Comparison of ENCODE assay signal across 26 cellular contexts in genomic region chr11:133841279-133842043, GRCh38. TPM values are rescaled to one million over a fixed set of nuclear protein-coding genes. Genes with fewer than 3 reads are reported as not detected.
"Had no signal": no experiment of that assay in that cellular context is flagged by ENCODE, and none has a peak within 500 bp of the region (broad histone marks: within the 10 kb centered on the region; RNA-seq: fewer than 3 reads in every experiment).

No MANE protein-coding gene starts in this region.

- H3K4me1 Mint-ChIP-seq: activated CD8-positive, alpha-beta memory T cell treated with anti-CD3 and anti-CD28 coated beads, Interleukin-2, amount 10 ng/mL, durations not matched to agents 7 days and 5 days; naive thymus-derived CD8-positive, alpha-beta T cell; T-cell had no signal

- H3K4me3 Mint-ChIP-seq: activated CD8-positive, alpha-beta memory T cell treated with anti-CD3 and anti-CD28 coated beads, Interleukin-2, amount 10 ng/mL, durations not matched to agents 7 days and 5 days; activated naive CD8-positive, alpha-beta T cell treated with anti-CD3 and anti-CD28 coated beads, Interleukin-2, amount 50 U/mL, for 24 hours; naive thymus-derived CD8-positive, alpha-beta T cell; T-cell had no signal

- H3K4me2 ChIP-seq: SK-N-SH, smooth muscle cell had no signal

- H3K36me3 ChIP-seq: gastroesophageal sphincter, heart right ventricle, left lung, stomach had no signal

- DNase-seq: activated CD4-positive, alpha-beta T cell treated with anti-CD3 and anti-CD28 coated beads, Interleukin-2, amount 50 U/mL, for 48 hours; activated CD4-positive, CD25-positive, alpha-beta regulatory T cell treated with anti-CD3 and anti-CD28 coated beads, Interleukin-2, amount 50 U/mL, for 72 hours; activated CD8-positive, alpha-beta memory T cell treated with anti-CD3 and anti-CD28 coated beads, Interleukin-2, amount 10 ng/mL, durations not matched to agents 7 days and 5 days; activated naive CD8-positive, alpha-beta T cell treated with anti-CD3 and anti-CD28 coated beads, Interleukin-2, amount 50 U/mL, for 24 hours; activated T-cell treated with anti-CD3 and anti-CD28 coated beads, Interleukin-2, amount 50 U/mL, for 48 hours; aorta; erythroblast; heart right ventricle; kidney; left lung; mucosa of descending colon; right cardiac atrium; SK-N-SH; stimulated activated CD4-positive, alpha-beta T cell treated with anti-CD3 and anti-CD28 coated beads, Interleukin-4, amount 100 ng/mL, for 4 hours; stimulated activated CD8-positive, alpha-beta memory T cell treated with anti-CD3 and anti-CD28 coated beads, Interleukin-4, amount 100 ng/mL, for 48 hours; stomach; T-cell; T-helper 9 cell; testis had no signal

- H3K27ac ChIP-seq: gastroesophageal sphincter, heart right ventricle, left lung, stomach, testis had no signal

- H3K9ac ChIP-seq: SK-N-SH had no signal

- H3K9me3 Mint-ChIP-seq: activated naive CD8-positive, alpha-beta T cell treated with anti-CD3 and anti-CD28 coated beads, Interleukin-2, amount 50 U/mL, for 24 hours had no signal

- H3K36me3 Mint-ChIP-seq: activated CD8-positive, alpha-beta memory T cell treated with anti-CD3 and anti-CD28 coated beads, Interleukin-2, amount 10 ng/mL, durations not matched to agents 7 days and 5 days; naive thymus-derived CD8-positive, alpha-beta T cell; T-cell had no signal

- H3K4me1 ChIP-seq: gastroesophageal sphincter, heart right ventricle, left lung, stomach, testis had no signal

- H3K9me3 ChIP-seq: mucosa of descending colon, testis had no signal

- H3K4me3 ChIP-seq: gastroesophageal sphincter, heart right ventricle, left lung, mucosa of descending colon, smooth muscle cell, stomach, testis had no signal

- H3K27me3 ChIP-seq: testis had no signal

- H3K27ac Mint-ChIP-seq: activated CD8-positive, alpha-beta memory T cell treated with anti-CD3 and anti-CD28 coated beads, Interleukin-2, amount 10 ng/mL, durations not matched to agents 7 days and 5 days; activated naive CD8-positive, alpha-beta T cell treated with anti-CD3 and anti-CD28 coated beads, Interleukin-2, amount 50 U/mL, for 24 hours; naive thymus-derived CD8-positive, alpha-beta T cell; progenitor cell of endocrine pancreas; T-cell had no signal

RNA-seq across cellular contexts. Expression of gene SPATA19, which starts 3.9 kb away (rescaled TPM):
- total RNA-seq: activated CD8-positive, alpha-beta memory T cell treated with anti-CD3 and anti-CD28 coated beads, Interleukin-2, amount 10 ng/mL, durations not matched to agents 7 days and 5 days; aorta; cerebellum; dermis microvascular lymphatic vessel endothelial cell; gastroesophageal sphincter; kidney; left lung; mucosa of descending colon; naive thymus-derived CD8-positive, alpha-beta T cell; progenitor cell of endocrine pancreas; right cardiac atrium; stomach; T-cell; ureter had no signal
- polyA plus RNA-seq: aorta; naive thymus-derived CD8-positive, alpha-beta T cell; right cardiac atrium; SK-N-SH; smooth muscle cell had no signal
